Comparison of ENCODE assay signal across 1 cellular context in the genomic region with DNA sequence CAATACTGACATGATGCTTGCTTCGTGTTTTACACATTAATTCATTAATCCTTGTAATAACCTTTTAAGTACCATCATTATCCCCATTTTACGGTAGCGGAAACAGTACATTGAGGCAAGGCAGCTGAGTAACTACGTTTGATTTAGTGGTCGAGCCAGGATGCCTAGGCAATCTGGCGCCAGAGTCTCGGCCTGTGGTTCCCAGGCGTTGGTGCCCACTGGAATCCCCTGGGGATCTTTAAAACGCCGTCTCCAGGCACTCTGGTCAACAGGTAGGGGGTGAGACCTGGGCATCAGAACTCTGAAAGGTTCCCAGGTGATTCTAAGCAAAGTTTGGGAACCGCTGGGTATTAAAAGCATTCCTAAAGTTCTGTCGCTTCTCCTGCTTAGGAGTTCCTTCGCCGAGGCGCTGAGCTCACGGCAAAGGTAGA.
A peak's percentile ranks its signal among the peaks of the same experiment; 100 is the strongest.
TF ChIP-seq lines count a peak whose summit lies in the region.

No MANE protein-coding gene starts in this region.

TF ChIP-seq in HepG2, 621 proteins besides CTCF, POLR2A, EP300 and RAD21 (continued from another document and continues in another):
- TF ChIP-seq, protein P1, sequence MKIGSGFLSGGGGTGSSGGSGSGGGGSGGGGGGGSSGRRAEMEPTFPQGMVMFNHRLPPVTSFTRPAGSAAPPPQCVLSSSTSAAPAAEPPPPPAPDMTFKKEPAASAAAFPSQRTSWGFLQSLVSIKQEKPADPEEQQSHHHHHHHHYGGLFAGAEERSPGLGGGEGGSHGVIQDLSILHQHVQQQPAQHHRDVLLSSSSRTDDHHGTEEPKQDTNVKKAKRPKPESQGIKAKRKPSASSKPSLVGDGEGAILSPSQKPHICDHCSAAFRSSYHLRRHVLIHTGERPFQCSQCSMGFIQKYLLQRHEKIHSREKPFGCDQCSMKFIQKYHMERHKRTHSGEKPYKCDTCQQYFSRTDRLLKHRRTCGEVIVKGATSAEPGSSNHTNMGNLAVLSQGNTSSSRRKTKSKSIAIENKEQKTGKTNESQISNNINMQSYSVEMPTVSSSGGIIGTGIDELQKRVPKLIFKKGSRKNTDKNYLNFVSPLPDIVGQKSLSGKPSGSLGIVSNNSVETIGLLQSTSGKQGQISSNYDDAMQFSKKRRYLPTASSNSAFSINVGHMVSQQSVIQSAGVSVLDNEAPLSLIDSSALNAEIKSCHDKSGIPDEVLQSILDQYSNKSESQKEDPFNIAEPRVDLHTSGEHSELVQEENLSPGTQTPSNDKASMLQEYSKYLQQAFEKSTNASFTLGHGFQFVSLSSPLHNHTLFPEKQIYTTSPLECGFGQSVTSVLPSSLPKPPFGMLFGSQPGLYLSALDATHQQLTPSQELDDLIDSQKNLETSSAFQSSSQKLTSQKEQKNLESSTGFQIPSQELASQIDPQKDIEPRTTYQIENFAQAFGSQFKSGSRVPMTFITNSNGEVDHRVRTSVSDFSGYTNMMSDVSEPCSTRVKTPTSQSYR (CRISPR knock-in tag; IDR thresholded peaks at IDR 0.05; ENCODE audit: borderline replicate concordance): 0 out of 2 replicates have a peak, but pooled peaks have one; percentile 9
- TF ChIP-seq SUZ12 (IDR thresholded peaks at IDR 0.05; ENCODE audit: low read depth, low read length) (no peak), ZMAT3 (CRISPR knock-in tag; conservative IDR thresholded peaks at IDR 0.05) (0 out of 2 replicates have a peak, but pooled peaks have one; percentile 2), ZNF3 (CRISPR knock-in tag; IDR thresholded peaks at IDR 0.05) (0 out of 2 replicates have a peak, but pooled peaks have one; percentile 41), ZNF274 (CRISPR knock-in tag; IDR thresholded peaks at IDR 0.05) (no peak), ZNF142 (CRISPR knock-in tag; IDR thresholded peaks at IDR 0.05) (no peak), RARA (CRISPR knock-in tag; IDR thresholded peaks at IDR 0.05) (no peak), IRX3 (CRISPR knock-in tag; IDR thresholded peaks at IDR 0.05; ENCODE audit: borderline replicate concordance, low read depth) (no peak), ZNF616 (CRISPR knock-in tag; IDR thresholded peaks at IDR 0.05; ENCODE audit: low read depth) (no peak), ZMYM2 (CRISPR knock-in tag; IDR thresholded peaks at IDR 0.05) (no peak), SAP130 (CRISPR knock-in tag; IDR thresholded peaks at IDR 0.05; ENCODE audit: low read depth) (no peak), ZIK1 (CRISPR knock-in tag; IDR thresholded peaks at IDR 0.05; ENCODE audit: borderline replicate concordance, low read depth) (no peak), CAMTA2 (CRISPR knock-in tag; IDR thresholded peaks at IDR 0.05; ENCODE audit: borderline replicate concordance) (no peak), EZH2 (conservative IDR thresholded peaks at IDR 0.05; ENCODE audit: low read depth, low read length) (no peak), ZSCAN5A (CRISPR knock-in tag; IDR thresholded peaks at IDR 0.05; ENCODE audit: borderline replicate concordance) (no peak), NCOA5 (CRISPR knock-in tag; IDR thresholded peaks at IDR 0.05) (no peak), PHF5A (CRISPR knock-in tag; IDR thresholded peaks at IDR 0.05; ENCODE audit: low read depth, unreplicated experiment) (no peak), ZNF260 (CRISPR knock-in tag; IDR thresholded peaks at IDR 0.05; ENCODE audit: borderline replicate concordance, low read depth) (no peak)
- TF ChIP-seq, protein P2, sequence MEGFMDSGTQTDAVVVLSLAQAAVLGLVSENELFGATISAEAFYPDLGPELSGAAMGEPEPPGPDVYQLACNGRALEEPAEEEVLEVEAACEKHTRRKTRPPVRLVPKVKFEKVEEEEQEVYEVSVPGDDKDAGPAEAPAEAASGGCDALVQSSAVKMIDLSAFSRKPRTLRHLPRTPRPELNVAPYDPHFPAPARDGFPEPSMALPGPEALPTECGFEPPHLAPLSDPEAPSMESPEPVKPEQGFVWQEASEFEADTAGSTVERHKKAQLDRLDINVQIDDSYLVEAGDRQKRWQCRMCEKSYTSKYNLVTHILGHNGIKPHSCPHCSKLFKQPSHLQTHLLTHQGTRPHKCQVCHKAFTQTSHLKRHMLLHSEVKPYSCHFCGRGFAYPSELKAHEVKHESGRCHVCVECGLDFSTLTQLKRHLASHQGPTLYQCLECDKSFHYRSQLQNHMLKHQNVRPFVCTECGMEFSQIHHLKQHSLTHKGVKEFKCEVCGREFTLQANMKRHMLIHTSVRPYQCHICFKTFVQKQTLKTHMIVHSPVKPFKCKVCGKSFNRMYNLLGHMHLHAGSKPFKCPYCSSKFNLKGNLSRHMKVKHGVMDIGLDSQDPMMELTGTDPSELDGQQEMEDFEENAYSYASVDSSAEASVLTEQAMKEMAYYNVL (CRISPR knock-in tag; IDR thresholded peaks at IDR 0.05; ENCODE audit: borderline replicate concordance): no peak
- TF ChIP-seq, protein P3, sequence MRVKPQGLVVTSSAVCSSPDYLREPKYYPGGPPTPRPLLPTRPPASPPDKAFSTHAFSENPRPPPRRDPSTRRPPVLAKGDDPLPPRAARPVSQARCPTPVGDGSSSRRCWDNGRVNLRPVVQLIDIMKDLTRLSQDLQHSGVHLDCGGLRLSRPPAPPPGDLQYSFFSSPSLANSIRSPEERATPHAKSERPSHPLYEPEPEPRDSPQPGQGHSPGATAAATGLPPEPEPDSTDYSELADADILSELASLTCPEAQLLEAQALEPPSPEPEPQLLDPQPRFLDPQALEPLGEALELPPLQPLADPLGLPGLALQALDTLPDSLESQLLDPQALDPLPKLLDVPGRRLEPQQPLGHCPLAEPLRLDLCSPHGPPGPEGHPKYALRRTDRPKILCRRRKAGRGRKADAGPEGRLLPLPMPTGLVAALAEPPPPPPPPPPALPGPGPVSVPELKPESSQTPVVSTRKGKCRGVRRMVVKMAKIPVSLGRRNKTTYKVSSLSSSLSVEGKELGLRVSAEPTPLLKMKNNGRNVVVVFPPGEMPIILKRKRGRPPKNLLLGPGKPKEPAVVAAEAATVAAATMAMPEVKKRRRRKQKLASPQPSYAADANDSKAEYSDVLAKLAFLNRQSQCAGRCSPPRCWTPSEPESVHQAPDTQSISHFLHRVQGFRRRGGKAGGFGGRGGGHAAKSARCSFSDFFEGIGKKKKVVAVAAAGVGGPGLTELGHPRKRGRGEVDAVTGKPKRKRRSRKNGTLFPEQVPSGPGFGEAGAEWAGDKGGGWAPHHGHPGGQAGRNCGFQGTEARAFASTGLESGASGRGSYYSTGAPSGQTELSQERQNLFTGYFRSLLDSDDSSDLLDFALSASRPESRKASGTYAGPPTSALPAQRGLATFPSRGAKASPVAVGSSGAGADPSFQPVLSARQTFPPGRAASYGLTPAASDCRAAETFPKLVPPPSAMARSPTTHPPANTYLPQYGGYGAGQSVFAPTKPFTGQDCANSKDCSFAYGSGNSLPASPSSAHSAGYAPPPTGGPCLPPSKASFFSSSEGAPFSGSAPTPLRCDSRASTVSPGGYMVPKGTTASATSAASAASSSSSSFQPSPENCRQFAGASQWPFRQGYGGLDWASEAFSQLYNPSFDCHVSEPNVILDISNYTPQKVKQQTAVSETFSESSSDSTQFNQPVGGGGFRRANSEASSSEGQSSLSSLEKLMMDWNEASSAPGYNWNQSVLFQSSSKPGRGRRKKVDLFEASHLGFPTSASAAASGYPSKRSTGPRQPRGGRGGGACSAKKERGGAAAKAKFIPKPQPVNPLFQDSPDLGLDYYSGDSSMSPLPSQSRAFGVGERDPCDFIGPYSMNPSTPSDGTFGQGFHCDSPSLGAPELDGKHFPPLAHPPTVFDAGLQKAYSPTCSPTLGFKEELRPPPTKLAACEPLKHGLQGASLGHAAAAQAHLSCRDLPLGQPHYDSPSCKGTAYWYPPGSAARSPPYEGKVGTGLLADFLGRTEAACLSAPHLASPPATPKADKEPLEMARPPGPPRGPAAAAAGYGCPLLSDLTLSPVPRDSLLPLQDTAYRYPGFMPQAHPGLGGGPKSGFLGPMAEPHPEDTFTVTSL (CRISPR knock-in tag; IDR thresholded peaks at IDR 0.05; ENCODE audit: borderline replicate concordance): no peak
- TF ChIP-seq, protein P4, sequence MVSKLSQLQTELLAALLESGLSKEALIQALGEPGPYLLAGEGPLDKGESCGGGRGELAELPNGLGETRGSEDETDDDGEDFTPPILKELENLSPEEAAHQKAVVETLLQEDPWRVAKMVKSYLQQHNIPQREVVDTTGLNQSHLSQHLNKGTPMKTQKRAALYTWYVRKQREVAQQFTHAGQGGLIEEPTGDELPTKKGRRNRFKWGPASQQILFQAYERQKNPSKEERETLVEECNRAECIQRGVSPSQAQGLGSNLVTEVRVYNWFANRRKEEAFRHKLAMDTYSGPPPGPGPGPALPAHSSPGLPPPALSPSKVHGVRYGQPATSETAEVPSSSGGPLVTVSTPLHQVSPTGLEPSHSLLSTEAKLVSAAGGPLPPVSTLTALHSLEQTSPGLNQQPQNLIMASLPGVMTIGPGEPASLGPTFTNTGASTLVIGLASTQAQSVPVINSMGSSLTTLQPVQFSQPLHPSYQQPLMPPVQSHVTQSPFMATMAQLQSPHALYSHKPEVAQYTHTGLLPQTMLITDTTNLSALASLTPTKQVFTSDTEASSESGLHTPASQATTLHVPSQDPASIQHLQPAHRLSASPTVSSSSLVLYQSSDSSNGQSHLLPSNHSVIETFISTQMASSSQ (IDR thresholded peaks at IDR 0.05; ENCODE audit: low read depth): no peak
- TF ChIP-seq, protein P4 (CRISPR knock-in tag; IDR thresholded peaks at IDR 0.05; ENCODE audit: borderline replicate concordance): no peak
